Comparison of ENCODE assay signal across 8 cellular contexts in the genomic region with DNA sequence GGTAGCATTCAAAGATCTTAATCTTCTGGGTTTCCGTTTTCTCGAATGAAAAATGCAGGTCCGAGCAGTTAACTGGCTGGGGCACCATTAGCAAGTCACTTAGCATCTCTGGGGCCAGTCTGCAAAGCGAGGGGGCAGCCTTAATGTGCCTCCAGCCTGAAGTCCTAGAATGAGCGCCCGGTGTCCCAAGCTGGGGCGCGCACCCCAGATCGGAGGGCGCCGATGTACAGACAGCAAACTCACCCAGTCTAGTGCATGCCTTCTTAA.
A peak's percentile ranks its signal among the peaks of the same experiment; 100 is the strongest.
DNase-seq lines count a peak whose midpoint lies in the region; ATAC-seq and TF ChIP-seq lines count a peak whose summit lies in the region.

A gene (minus strand): TSS at position 235 of the 267 bp plus-strand sequence. CDS start 34,833 bp downstream, outside the sequence.

- CTCF ChIA-PET in GM10248 (lab: Yijun Ruan, JAX): interaction anchor here (0.9 to 13.9 kb wide), 16 partner anchors 11 to 132 kb away, joined by 3 to 120 read pairs (median 6); a partner anchor contains a TSS

- POLR2A ChIA-PET in GM10248 (lab: Yijun Ruan, JAX): interaction anchor here (0.6 to 6.9 kb wide), 12 partner anchors 10 to 46 kb away, joined by 3 to 112 read pairs (median 3); a partner anchor contains a TSS

- peaks cover 45% of the 10 kb centered on the region for H3K4me1 Mint-ChIP-seq in T-helper 1 cell treated with Interleukin-12 subunit alpha and Interleukin-12 subunit beta and Interleukin-4 antibody, amounts not matched to agents 30 μg/mL and 1 μg/mL, for 36 hours (ENCODE audit: low read depth)

- peak within 1 kb of the TSS; percentile 89 for H3K4me3 Mint-ChIP-seq in T-helper 1 cell treated with Interleukin-12 subunit alpha and Interleukin-12 subunit beta and Interleukin-4 antibody, amounts not matched to agents 30 μg/mL and 1 μg/mL, for 36 hours

- H3K36me3 Mint-ChIP-seq in T-helper 1 cell treated with Interleukin-12 subunit alpha and Interleukin-12 subunit beta and Interleukin-4 antibody, amounts not matched to agents 30 μg/mL and 1 μg/mL, for 36 hours (ENCODE audit: low read depth): peaks cover 60% of the 10 kb centered on the region

- no peak for DNase-seq in GM12865 (ENCODE audit: low read depth)
- DNase-seq in fibroblast of pulmonary artery (ENCODE audit: low read depth): no peak
- no peak for DNase-seq in retinal pigment epithelial cell (ENCODE audit: low read depth)
- no peak for DNase-seq in UCSD-AML1 (lab: John Stamatoyannopoulos, UW; ENCODE audit: unreplicated experiment)
- no peak for DNase-seq in stimulated activated CD4-positive, alpha-beta T cell treated with anti-CD3 and anti-CD28 coated beads, Interleukin-4, amount 100 ng/mL, for 1 hour
- no peak for DNase-seq in GM10248 (ENCODE audit: extremely low spot score)

- H3K27me3 Mint-ChIP-seq in T-helper 1 cell treated with Interleukin-12 subunit alpha and Interleukin-12 subunit beta and Interleukin-4 antibody, amounts not matched to agents 30 μg/mL and 1 μg/mL, for 36 hours (ENCODE audit: low read depth): no peaks in the 10 kb centered on the region

- no peak for ATAC-seq in HG03175 (IDR thresholded peaks at IDR 0.05; ENCODE audit: unreplicated experiment)

- no peaks in the 10 kb centered on the region for H3K9me3 Mint-ChIP-seq in T-helper 1 cell treated with Interleukin-12 subunit alpha and Interleukin-12 subunit beta and Interleukin-4 antibody, amounts not matched to agents 30 μg/mL and 1 μg/mL, for 36 hours

- peak within 1 kb of the TSS; percentile 99 for H3K27ac Mint-ChIP-seq in T-helper 1 cell treated with Interleukin-12 subunit alpha and Interleukin-12 subunit beta and Interleukin-4 antibody, amounts not matched to agents 30 μg/mL and 1 μg/mL, for 36 hours

- peak within 1 kb of the TSS; percentile 94 for H3K4me3 ChIP-seq in GM12865 (ENCODE audit: low read depth, low read length)
- H3K4me3 ChIP-seq in fibroblast of pulmonary artery (replicated peaks; ENCODE audit: low read depth, low read length): peak within 1 kb of the TSS; percentile 98
- H3K4me3 ChIP-seq in retinal pigment epithelial cell (ENCODE audit: low read length): peak within 1 kb of the TSS; percentile 96

- no peak for TF ChIP-seq CTCF in GM12865 (IDR thresholded peaks at IDR 0.05; ENCODE audit: insufficient read depth, low read depth, low read length, missing control alignments)
- no peak for TF ChIP-seq CTCF in fibroblast of pulmonary artery (IDR thresholded peaks at IDR 0.05; ENCODE audit: low read length, missing control alignments)
- TF ChIP-seq CTCF in retinal pigment epithelial cell (conservative IDR thresholded peaks at IDR 0.05; ENCODE audit: low read depth, low read length): no peak
- TF ChIP-seq CTCF in GM10248 (IDR thresholded peaks at IDR 0.05; ENCODE audit: control extremely low read depth, extremely low read depth, low read depth, missing control alignments): no peak
